Comparison of ENCODE assay signal across 8 cellular contexts in the genomic region with DNA sequence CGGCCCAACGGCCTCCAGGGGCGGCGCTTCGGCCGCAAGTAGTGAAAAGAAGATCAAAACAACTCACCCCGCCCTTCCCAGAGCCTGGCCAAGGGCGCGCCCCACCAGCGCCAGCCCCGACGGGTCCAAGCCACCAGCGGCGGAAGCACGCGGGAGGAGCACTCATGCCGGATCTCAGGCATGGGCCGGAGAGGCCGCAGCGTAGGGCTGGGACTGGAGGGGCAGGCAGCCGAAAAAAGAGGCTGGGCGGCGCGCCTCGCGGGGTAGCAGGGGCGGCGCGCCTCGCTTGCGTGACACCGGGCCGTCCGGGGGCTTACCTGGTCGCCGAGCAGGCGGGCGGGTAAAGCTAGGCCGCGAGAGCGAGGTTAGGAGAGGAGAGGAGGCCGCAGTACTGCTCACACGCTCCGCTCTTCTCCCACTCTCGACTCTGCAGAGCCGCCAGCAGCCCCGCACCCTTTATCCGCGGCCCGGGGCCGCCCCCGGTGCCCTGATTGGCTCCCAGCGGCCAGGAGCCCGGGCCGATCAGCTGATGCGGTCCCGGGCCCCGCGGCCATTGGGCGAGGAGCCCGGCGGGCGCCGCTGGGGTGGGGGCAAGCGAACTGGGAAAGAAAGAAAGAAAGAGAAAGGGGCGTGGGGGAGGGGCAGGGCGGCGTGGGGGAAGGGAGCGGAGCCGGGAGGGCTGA. TPM values are rescaled to one million over a fixed set of nuclear protein-coding genes. Genes with fewer than 3 reads are reported as not detected.
DNase-seq lines count a peak whose midpoint lies in the region; ATAC-seq lines count a peak whose summit lies in the region.

A gene (minus strand): TSS at position 429 of the 683 bp plus-strand sequence. CDS start 3,053 bp downstream, outside the sequence.

- peaks cover 27% of the 10 kb centered on the region for H3K27me3 Mint-ChIP-seq in activated CD8-positive, alpha-beta T cell treated with anti-CD3 and anti-CD28 coated beads, Interleukin-2, amount 10 ng/mL, durations not matched to agents 7 days and 5 days (ENCODE audit: low read depth)
- H3K27me3 Mint-ChIP-seq in effector memory CD8-positive, alpha-beta T cell = no peaks in the 10 kb centered on the region

- H3K36me3 Mint-ChIP-seq in activated CD8-positive, alpha-beta T cell treated with anti-CD3 and anti-CD28 coated beads, Interleukin-2, amount 10 ng/mL, durations not matched to agents 7 days and 5 days (ENCODE audit: low read depth) = peaks cover 36% of the 10 kb centered on the region
- peaks cover 19% of the 10 kb centered on the region for H3K36me3 Mint-ChIP-seq in effector memory CD8-positive, alpha-beta T cell (ENCODE audit: insufficient read depth)

- peak within 1 kb of the TSS; percentile 98 for H3K4me3 Mint-ChIP-seq in activated CD8-positive, alpha-beta T cell treated with anti-CD3 and anti-CD28 coated beads, Interleukin-2, amount 10 ng/mL, durations not matched to agents 7 days and 5 days
- H3K4me3 Mint-ChIP-seq in effector memory CD8-positive, alpha-beta T cell = peak within 1 kb of the TSS; percentile 93 to 99

- peak within 1 kb of the TSS; percentile 91 for H3K27ac Mint-ChIP-seq in activated CD8-positive, alpha-beta T cell treated with anti-CD3 and anti-CD28 coated beads, Interleukin-2, amount 10 ng/mL, durations not matched to agents 7 days and 5 days
- H3K27ac Mint-ChIP-seq in effector memory CD8-positive, alpha-beta T cell = peak within 1 kb of the TSS; percentile 90 to 96

- peak; percentile 65 for ATAC-seq in GM19438 (IDR thresholded peaks at IDR 0.05; ENCODE audit: low read depth, unreplicated experiment)
- ATAC-seq in HG03571 (IDR thresholded peaks at IDR 0.05; ENCODE audit: unreplicated experiment) = peak; percentile 65
- peak; percentile 79 for ATAC-seq in activated CD8-positive, alpha-beta T cell treated with anti-CD3 and anti-CD28 coated beads, Interleukin-2, amount 10 ng/mL, durations not matched to agents 7 days and 5 days
- peak; percentile 76 for ATAC-seq in effector memory CD8-positive, alpha-beta T cell (replicated peaks)

- H3K9me3 Mint-ChIP-seq in activated CD8-positive, alpha-beta T cell treated with anti-CD3 and anti-CD28 coated beads, Interleukin-2, amount 10 ng/mL, durations not matched to agents 7 days and 5 days (ENCODE audit: insufficient read depth) = no peaks in the 10 kb centered on the region
- H3K9me3 Mint-ChIP-seq in effector memory CD8-positive, alpha-beta T cell = no peaks in the 10 kb centered on the region

- peaks cover 26% of the 10 kb centered on the region for H3K4me1 Mint-ChIP-seq in activated CD8-positive, alpha-beta T cell treated with anti-CD3 and anti-CD28 coated beads, Interleukin-2, amount 10 ng/mL, durations not matched to agents 7 days and 5 days (ENCODE audit: low read depth)
- peaks cover 28 to 30% of the 10 kb centered on the region in 2 donors for H3K4me1 Mint-ChIP-seq in effector memory CD8-positive, alpha-beta T cell (ENCODE audit: low read depth in 2 of 2)

- CTCF ChIA-PET in activated CD8-positive, alpha-beta T cell treated with anti-CD3 and anti-CD28 coated beads, Interleukin-2, amount 10 ng/mL, durations not matched to agents 7 days and 5 days (lab: Charles Lee) = interaction anchor here (0.9 to 10.7 kb wide), 6 partner anchors 10 to 391 kb away, joined by 3 to 401 read pairs (median 4); no protein-coding TSS in a partner anchor

- DNase-seq in CD1c-positive myeloid dendritic cell (ENCODE audit: extremely low spot score) (peak; percentile 90), NCI-H748 treated with DMSO at 0.1 percent for 48 hours (lab: John Stamatoyannopoulos, UW) (peak; percentile 46), medulla oblongata (ENCODE audit: extremely low spot score) (peak; percentile 98)
- DNase-seq in activated CD8-positive, alpha-beta T cell treated with anti-CD3 and anti-CD28 coated beads, Interleukin-2, amount 10 ng/mL, durations not matched to agents 7 days and 5 days = peak; percentile 79
- peak; percentile 45 to 59 (median 55) for DNase-seq in effector memory CD8-positive, alpha-beta T cell
- peak; percentile 35 to 49 (median 48) for DNase-seq in stimulated activated CD4-positive, alpha-beta T cell treated with anti-CD3 and anti-CD28 coated beads, TNF-alpha, amount 100 ng/mL, for 48 hours (ENCODE audit: low read depth in 3 of 3)

- POLR2A ChIA-PET in activated CD8-positive, alpha-beta T cell treated with anti-CD3 and anti-CD28 coated beads, Interleukin-2, amount 10 ng/mL, durations not matched to agents 7 days and 5 days (lab: Charles Lee) = interaction anchor here (0.7 to 1.0 kb wide), 3 partner anchors 90 to 307 kb away, joined by 3 read pairs; no protein-coding TSS in a partner anchor

RNA-seq across cellular contexts. Expression of the gene that starts here (rescaled TPM):
- total RNA-seq in activated CD8-positive, alpha-beta T cell treated with anti-CD3 and anti-CD28 coated beads, Interleukin-2, amount 10 ng/mL, durations not matched to agents 7 days and 5 days = 10 to 100 TPM; 97.5 to 98.0 TPM

Comparison
In these comparisons a context has a peak if more than half of its experiments do, and no peak if none do; other contexts are left out.
1. Peak in every context shown above with its lines: DNase-seq and ATAC-seq.
2. DNase-seq: peak in every context shown above with its lines; median percentile 98 in medulla oblongata; 90 in CD1c-positive myeloid dendritic cell; 79 in activated CD8-positive, alpha-beta T cell treated with anti-CD3 and anti-CD28 coated beads, Interleukin-2, amount 10 ng/mL, durations not matched to agents 7 days and 5 days; 55 in effector memory CD8-positive, alpha-beta T cell; 48 in stimulated activated CD4-positive, alpha-beta T cell treated with anti-CD3 and anti-CD28 coated beads, TNF-alpha, amount 100 ng/mL, for 48 hours; 46 in NCI-H748 treated with DMSO at 0.1 percent for 48 hours.